16 cellular contexts compared by ENCODE assay signal in the genomic region with DNA sequence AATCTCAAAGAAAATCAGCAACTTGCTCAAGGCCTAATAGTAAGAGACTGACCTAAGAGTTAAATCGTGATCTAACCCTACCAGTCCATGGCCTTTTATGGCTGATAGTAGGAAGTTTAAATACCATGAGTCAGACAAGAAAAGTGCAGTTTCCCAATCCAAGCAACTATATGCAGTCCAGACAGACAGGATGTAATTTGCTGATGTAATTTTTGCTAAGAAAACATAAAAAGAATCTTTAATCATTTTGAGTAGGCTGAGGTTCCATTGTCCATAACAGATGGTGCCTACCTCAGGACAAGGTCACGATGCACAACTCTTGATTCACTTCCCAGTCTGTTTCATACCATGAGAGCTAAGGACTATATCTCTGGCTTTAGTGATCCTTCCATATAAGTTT.
DNase-seq lines count a peak whose midpoint lies in the region; ATAC-seq and TF ChIP-seq lines count a peak whose summit lies in the region.
"Had no signal": no experiment of that assay in that cellular context is flagged by ENCODE, and none has a peak within 500 bp of the region (broad histone marks: within the 10 kb centered on the region; RNA-seq: fewer than 3 reads in every experiment).

No MANE protein-coding gene starts in this region.

- H3K27ac ChIP-seq in foreskin keratinocyte: no peak overlapping the region
- H3K27ac ChIP-seq in esophagus squamous epithelium: no peak overlapping the region
- H3K27ac ChIP-seq: Peyer's patch had no signal

- no peak for TF ChIP-seq CTCF in HFFc6 (IDR thresholded peaks at IDR 0.05)
- no peak for TF ChIP-seq CTCF in foreskin keratinocyte (conservative IDR thresholded peaks at IDR 0.05)
- no peak for TF ChIP-seq CTCF in esophagus squamous epithelium (IDR thresholded peaks at IDR 0.05)

- no peaks in the 10 kb centered on the region for H3K36me3 ChIP-seq in esophagus squamous epithelium
- H3K36me3 ChIP-seq: BLaER1 treated with 17β-estradiol and CSF1 and Interleukin-3, amounts not matched to agents 10 nM and 100 nM; Peyer's patch had no signal

- no peaks in the 10 kb centered on the region for H3K27me3 Mint-ChIP-seq in HFFc6 (ENCODE audit: insufficient read depth)
- H3K27me3 Mint-ChIP-seq: activated CD8-positive, alpha-beta T cell treated with anti-CD3 and anti-CD28 coated beads for 36 hours; stimulated activated naive B cell treated with anti-CD40 and anti-IgM and Interleukin-4, amounts not matched to agents 10 μg/mL and 1 μg/mL and 100 μg/mL, for 72 hours had no signal

- no peaks in the 10 kb centered on the region for H3K27me3 ChIP-seq in foreskin keratinocyte
- H3K27me3 ChIP-seq in esophagus squamous epithelium: no peaks in the 10 kb centered on the region
- H3K27me3 ChIP-seq: Peyer's patch had no signal

- H3K4me3 ChIP-seq in esophagus squamous epithelium: no peak overlapping the region
- H3K4me3 ChIP-seq: BLaER1 treated with 17β-estradiol and CSF1 and Interleukin-3, amounts not matched to agents 10 nM and 100 nM; Peyer's patch had no signal

- peaks cover 30% of the 10 kb centered on the region for H3K4me1 Mint-ChIP-seq in HFFc6 (ENCODE audit: low read depth)
- H3K4me1 Mint-ChIP-seq: stimulated activated naive B cell treated with anti-CD40 and anti-IgM and Interleukin-4, amounts not matched to agents 10 μg/mL and 1 μg/mL and 100 μg/mL, for 72 hours had no signal

- no peak for TF ChIP-seq POLR2A in esophagus squamous epithelium (IDR thresholded peaks at IDR 0.05)

- intact Hi-C loops in esophagus squamous epithelium (cut with DNase I): no loop called here

- WGBS in esophagus squamous epithelium, 2 donors: 5 to 32% methylated on average over 2 of the region's 2 CpGs

- DNase-seq in AG08395 (ENCODE audit: low spot score) (peak; percentile 38), HFFc6 (peak; percentile 62), amniotic epithelial cell (ENCODE audit: low read depth) (peak; percentile 86), foreskin keratinocyte (peak; percentile 56 to 83), esophagus squamous epithelium (lab: John Stamatoyannopoulos, UW) (no peak)
- no peak for DNase-seq in activated effector memory CD4-positive, alpha-beta T cell treated with anti-CD3 and anti-CD28 coated beads, Interleukin-2, amount 50 U/mL, for 16 hours
- DNase-seq: activated CD8-positive, alpha-beta T cell treated with anti-CD3 and anti-CD28 coated beads for 36 hours; activated gamma-delta T cell; HCEC 1CT; NCI-H1048; Peyer's patch; stimulated activated CD4-positive, alpha-beta T cell treated with anti-CD3 and anti-CD28 coated beads, Interleukin-4, amount 100 ng/mL, for 1 hour; stimulated activated naive B cell treated with anti-CD40 and anti-IgM and Interleukin-4, amounts not matched to agents 10 μg/mL and 1 μg/mL and 100 μg/mL, for 72 hours had no signal

- no peaks in the 10 kb centered on the region for H3K36me3 Mint-ChIP-seq in HFFc6 (ENCODE audit: low read depth)
- H3K36me3 Mint-ChIP-seq: stimulated activated naive B cell treated with anti-CD40 and anti-IgM and Interleukin-4, amounts not matched to agents 10 μg/mL and 1 μg/mL and 100 μg/mL, for 72 hours had no signal

- peak overlapping the region; percentile 11 for H3K27ac Mint-ChIP-seq in HFFc6
- H3K27ac Mint-ChIP-seq: activated CD8-positive, alpha-beta T cell treated with anti-CD3 and anti-CD28 coated beads for 36 hours; stimulated activated naive B cell treated with anti-CD40 and anti-IgM and Interleukin-4, amounts not matched to agents 10 μg/mL and 1 μg/mL and 100 μg/mL, for 72 hours had no signal

- no peak overlapping the region for H3K4me3 Mint-ChIP-seq in HFFc6
- H3K4me3 Mint-ChIP-seq: activated CD8-positive, alpha-beta T cell treated with anti-CD3 and anti-CD28 coated beads for 36 hours; stimulated activated naive B cell treated with anti-CD40 and anti-IgM and Interleukin-4, amounts not matched to agents 10 μg/mL and 1 μg/mL and 100 μg/mL, for 72 hours had no signal

- no peaks in the 10 kb centered on the region for H3K9me3 ChIP-seq in esophagus squamous epithelium
- H3K9me3 ChIP-seq: BLaER1 treated with 17β-estradiol and CSF1 and Interleukin-3, amounts not matched to agents 10 nM and 100 nM; Peyer's patch had no signal

- H3K9me3 Mint-ChIP-seq in HFFc6: no peaks in the 10 kb centered on the region
- H3K9me3 Mint-ChIP-seq: activated CD8-positive, alpha-beta T cell treated with anti-CD3 and anti-CD28 coated beads for 36 hours had no signal

- ATAC-seq in foreskin keratinocyte: no peak
- no peak for ATAC-seq in GM21528 (IDR thresholded peaks at IDR 0.05; ENCODE audit: low FRiP score, unreplicated experiment)
- ATAC-seq in HG02588 (IDR thresholded peaks at IDR 0.05; ENCODE audit: unreplicated experiment): no peak
- ATAC-seq: activated CD8-positive, alpha-beta T cell treated with anti-CD3 and anti-CD28 coated beads for 36 hours; stimulated activated naive B cell treated with anti-CD40 and anti-IgM and Interleukin-4, amounts not matched to agents 10 μg/mL and 1 μg/mL and 100 μg/mL, for 72 hours had no signal

- H3K4me1 ChIP-seq in foreskin keratinocyte: no peaks in the 10 kb centered on the region
- no peaks in the 10 kb centered on the region for H3K4me1 ChIP-seq in esophagus squamous epithelium
- H3K4me1 ChIP-seq: Peyer's patch had no signal

Comparison
In these comparisons a context has a peak if more than half of its experiments do, and no peak if none do; other contexts are left out.
1. DNase-seq: peak in AG08395 (single experiment), HFFc6 (single experiment), amniotic epithelial cell (single experiment) and foreskin keratinocyte (2 of 2); none in activated effector memory CD4-positive, alpha-beta T cell treated with anti-CD3 and anti-CD28 coated beads, Interleukin-2, amount 50 U/mL, for 16 hours (single experiment) and esophagus squamous epithelium (single experiment).